In the genomic region with DNA sequence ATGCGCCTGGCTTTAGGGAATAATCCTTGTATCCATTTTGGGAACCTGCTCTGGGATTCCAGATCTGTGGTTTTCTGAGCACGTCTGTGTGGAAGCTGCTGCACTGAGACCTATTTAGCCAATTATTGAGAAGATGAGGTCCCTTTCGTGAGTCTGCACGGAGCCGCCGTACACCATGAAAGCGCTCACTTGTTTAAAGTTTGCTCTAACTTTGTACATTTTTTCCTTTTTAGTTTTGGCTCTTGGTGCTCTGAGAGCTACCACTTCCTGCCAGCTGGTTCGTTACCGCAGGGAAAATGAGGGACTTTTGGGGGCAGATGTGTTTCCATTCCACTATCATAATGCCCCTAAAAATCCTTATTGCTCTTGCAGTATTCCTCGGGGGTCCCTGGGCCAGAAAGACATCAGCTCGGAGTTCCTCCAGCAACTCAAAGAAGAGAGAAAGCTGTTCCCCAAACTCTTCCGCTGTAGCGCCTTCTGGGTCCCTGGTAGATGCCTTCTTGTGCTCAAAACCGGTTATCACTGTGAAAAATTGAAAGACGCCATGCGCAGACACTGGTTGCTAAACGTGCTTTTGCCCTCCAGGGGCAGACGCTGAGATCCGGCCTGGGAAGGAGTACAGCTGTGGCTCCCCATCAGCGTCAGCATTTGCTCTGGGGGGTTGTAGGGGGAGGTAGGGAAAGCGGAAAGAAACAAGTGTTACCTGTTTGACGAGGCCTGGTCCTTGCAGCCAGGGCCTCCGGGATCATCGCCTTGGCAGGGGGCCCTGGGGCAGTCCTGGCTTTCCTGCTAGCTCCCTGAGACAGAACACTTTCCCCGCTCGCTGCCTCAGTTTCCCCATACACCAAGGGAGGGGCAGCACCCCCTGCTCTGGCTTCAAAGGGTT, we compare ENCODE assay signal across 9 cellular contexts.
DNase-seq lines count a peak whose midpoint lies in the region; ATAC-seq, FAIRE-seq and TF ChIP-seq lines count a peak whose summit lies in the region.
"Had no signal": no experiment of that assay in that cellular context is flagged by ENCODE, and none has a peak within 500 bp of the region (broad histone marks: within the 10 kb centered on the region; RNA-seq: fewer than 3 reads in every experiment).

No MANE protein-coding gene starts in this region.

- H4K20me1 ChIP-seq in DND-41 (ENCODE audit: insufficient read depth, low read length): 0 out of 2 replicates have a peak, but pooled peaks cover 3% of the 10 kb centered on the region
- H4K20me1 ChIP-seq in GM12878 (ENCODE audit: control insufficient read depth, insufficient read depth): no peaks in the 10 kb centered on the region
- H4K20me1 ChIP-seq in osteoblast (ENCODE audit: insufficient read depth, low read length): peaks cover 40% of the 10 kb centered on the region

- TSS peak; percentile 80 for BruUV-seq in GM12878 (replicated peaks; lab: Mats Ljungman, UMichigan)

- H3K36me3 ChIP-seq in DND-41 (ENCODE audit: insufficient read depth, low read length): no peaks in the 10 kb centered on the region
- H3K36me3 ChIP-seq in GM12878 (ENCODE audit: control insufficient read depth in 2 of 2, insufficient read depth in 2 of 2, low read length in 1 of 2): peaks cover 0 to 2% of the 10 kb centered on the region in 2 experiments; a peak in 1 of 4 replicates
- no peaks in the 10 kb centered on the region for H3K36me3 ChIP-seq in osteoblast (ENCODE audit: insufficient read depth, low read length)

- H3K4me1 Mint-ChIP-seq in IgD-negative memory B cell (peaks cover 20 to 28% (median 20%) of the 10 kb centered on the region in 3 donors), CD14-positive monocyte (peaks cover 13% of the 10 kb centered on the region)

- peak overlapping the region; percentile 45 for H3K9ac ChIP-seq in DND-41 (ENCODE audit: low read depth, low read length)
- peak overlapping the region; percentile 92 for H3K9ac ChIP-seq in GM12878 (ENCODE audit: control insufficient read depth, insufficient read depth, low read length)
- H3K9ac ChIP-seq: parathyroid adenoma had no signal

- H3K9me3 ChIP-seq in DND-41 (ENCODE audit: insufficient read depth, low read length, severe bottlenecking): no peaks in the 10 kb centered on the region
- H3K9me3 ChIP-seq in GM12878 (replicated peaks; ENCODE audit: control insufficient read depth, insufficient read depth, low read length): no peaks in the 10 kb centered on the region; the same call in 2 of the 3 replicates
- H3K9me3 ChIP-seq in osteoblast (ENCODE audit: low read depth, low read length): no peaks in the 10 kb centered on the region

- 5% methylated on average over 26 of the region's 26 CpGs for WGBS in GM12878 (ENCODE audit: insufficient coverage, insufficient replicate concordance, low lambda C conversion rate, missing lambda C conversion rate)

- TF ChIP-seq RAD21 in GM12878 (IDR thresholded peaks at IDR 0.05; ENCODE audit: insufficient read depth, low read depth, low read length): no peak

- H3K79me2 ChIP-seq in DND-41 (ENCODE audit: insufficient read depth, low read length): peaks cover 3% of the 10 kb centered on the region; the same call in 1 of the 2 replicates
- peaks cover 97% of the 10 kb centered on the region for H3K79me2 ChIP-seq in GM12878 (ENCODE audit: control insufficient read depth, insufficient read depth, low read length)
- H3K79me2 ChIP-seq in osteoblast (ENCODE audit: insufficient read depth, low read length): peaks cover 93% of the 10 kb centered on the region
- H3K79me2 ChIP-seq: parathyroid adenoma had no signal

- H2AFZ ChIP-seq in DND-41 (ENCODE audit: low read depth, low read length) (peak overlapping the region; percentile 57), GM12878 (ENCODE audit: control insufficient read depth, low read depth, low read length) (no peak overlapping the region), osteoblast (ENCODE audit: low read length) (peak overlapping the region; percentile 65)
- H2AFZ ChIP-seq: parathyroid adenoma had no signal

- peak overlapping the region; percentile 78 for H3K4me2 ChIP-seq in DND-41 (ENCODE audit: insufficient read depth, low read length)
- H3K4me2 ChIP-seq in GM12878 (ENCODE audit: control insufficient read depth, insufficient read depth): peak overlapping the region; percentile 89
- H3K4me2 ChIP-seq in osteoblast (ENCODE audit: insufficient read depth, low read length): peak overlapping the region; percentile 68

- H3K4me3 ChIP-seq in DND-41 (ENCODE audit: low read depth in 1 of 2, low read length in 2 of 2) (peak overlapping the region in 1 of 2 experiments; percentile 54; a peak in 2 of 4 replicates), GM12878 (peak overlapping the region; percentile 91), osteoblast (ENCODE audit: insufficient read depth, low read length) (peak overlapping the region; percentile 34)

- POLR2A ChIA-PET in GM12878 (lab: Charles Lee): interaction anchor here (0.8 to 2.5 kb wide), 8 partner anchors 8 to 321 kb away, joined by 3 to 14 read pairs (median 4); a partner anchor contains a TSS

- no peaks in the 10 kb centered on the region for H3K27me3 Mint-ChIP-seq in IgD-negative memory B cell
- H3K27me3 Mint-ChIP-seq in CD14-positive monocyte (ENCODE audit: low read depth in 3 of 3): peaks cover 32 to 58% (median 50%) of the 10 kb centered on the region in 3 donors

- TF ChIP-seq CTCF in DND-41 (IDR thresholded peaks at IDR 0.05; ENCODE audit: borderline replicate concordance, extremely low read depth, low read length, poor library complexity, severe bottlenecking) (peak; percentile 69), GM12878 (IDR thresholded peaks at IDR 0.05 in 2 of 3, conservative IDR thresholded peaks at IDR 0.05 in 1 of 3; ENCODE audit: control insufficient read depth in 2 of 3, extremely low read depth in 1 of 3, insufficient read depth in 1 of 3, low read depth in 3 of 3, low read length in 3 of 3) (peak; percentile 11 to 45 (median 18); a peak in 3 of 6 replicates), osteoblast (IDR thresholded peaks at IDR 0.05; ENCODE audit: extremely low read depth, low read depth, low read length) (peak; percentile 30), CD14-positive monocyte (IDR thresholded peaks at IDR 0.05) (no peak)

- SMC1A ChIA-PET in GM12878 (lab: Charles Lee; ENCODE audit: uncharacterized antibody, unreplicated experiment): interaction anchor here (0.8 to 10.7 kb wide), 12 partner anchors 10 to 386 kb away, joined by 3 to 95 read pairs (median 4); no protein-coding TSS in a partner anchor

- H3K4me1 ChIP-seq in DND-41 (ENCODE audit: insufficient read depth, low read length): peaks cover 55% of the 10 kb centered on the region
- H3K4me1 ChIP-seq in GM12878 (ENCODE audit: control insufficient read depth, insufficient read depth, low read length): peaks cover 46% of the 10 kb centered on the region
- H3K4me1 ChIP-seq in osteoblast (ENCODE audit: insufficient read depth, low read length): peaks cover 63% of the 10 kb centered on the region
- H3K4me1 ChIP-seq: parathyroid adenoma had no signal

- ATAC-seq in DND-41 (ENCODE audit: insufficient read depth, low read depth): peak; percentile 77
- peak; percentile 55 for ATAC-seq in GM12878
- no peak for ATAC-seq in HG03175 (IDR thresholded peaks at IDR 0.05; ENCODE audit: unreplicated experiment)

- no peak for FAIRE-seq in GM12878 (lab: Jason Lieb, UNC)

- peak; percentile 79 for DNase-seq in DND-41
- DNase-seq in GM12878 (ENCODE audit: low read depth, low spot score): no peak
- DNase-seq in osteoblast (ENCODE audit: insufficient read length, low spot score, missing footprints): peak; percentile 75
- no peak for DNase-seq in NCI-H524 treated with DMSO at 0.1 percent for 48 hours (lab: John Stamatoyannopoulos, UW)
- no peak for DNase-seq in Ammon's horn (ENCODE audit: low spot score)
- no peak for DNase-seq in CD14-positive monocyte (ENCODE audit: low spot score)

- no peak; a peak in 1 of 4 replicates for TF ChIP-seq EP300 in GM12878 (IDR thresholded peaks at IDR 0.05; ENCODE audit: borderline replicate concordance in 1 of 2, control insufficient read depth in 1 of 2, low read depth in 2 of 2, low read length in 2 of 2)

- H3K27ac Mint-ChIP-seq in IgD-negative memory B cell (peak overlapping the region in 2 of 3 donors; percentile 20 to 49), CD14-positive monocyte (peak overlapping the region in 1 of 7 donors; percentile 33)

- CTCF ChIA-PET in GM12878 (lab: Yijun Ruan, JAX): interaction anchor here (0.6 to 8.9 kb wide), 10 partner anchors 8 to 386 kb away, joined by 3 to 49 read pairs (median 10); no protein-coding TSS in a partner anchor

- H3K36me3 Mint-ChIP-seq in IgD-negative memory B cell: no peaks in the 10 kb centered on the region
- no peaks in the 10 kb centered on the region for H3K36me3 Mint-ChIP-seq in CD14-positive monocyte

- H3K9me3 Mint-ChIP-seq in IgD-negative memory B cell (no peaks in the 10 kb centered on the region), CD14-positive monocyte (peaks cover 0 to 1% (median 0%) of the 10 kb centered on the region in 7 donors)

- in situ Hi-C loops in GM12878 (cut with MboI): loop anchor here (5.0 kb wide), 1 partner anchor 98 kb away; no protein-coding TSS in a partner anchor

- peak overlapping the region; percentile 52 to 91 (median 74) for H3K4me3 Mint-ChIP-seq in IgD-negative memory B cell
- peak overlapping the region in 1 of 2 donors; percentile 56 for H3K4me3 Mint-ChIP-seq in CD14-positive monocyte

- peak overlapping the region; percentile 80 for H3K27ac ChIP-seq in DND-41 (ENCODE audit: low read length)
- H3K27ac ChIP-seq in GM12878 (ENCODE audit: control insufficient read depth, insufficient read depth): peak overlapping the region; percentile 92
- peak overlapping the region; percentile 88 for H3K27ac ChIP-seq in osteoblast (ENCODE audit: low read depth, low read length)
- H3K27ac ChIP-seq: parathyroid adenoma had no signal

- TF ChIP-seq POLR2A in GM12878 (IDR thresholded peaks at IDR 0.05; ENCODE audit: low read depth, low read length): no peak

- intact Hi-C loops in GM12878 (cut with micrococcal nuclease; ENCODE audit: unreplicated experiment) (loop anchor here (2.0 to 10.0 kb wide), 2 partner anchors 194 to 296 kb away; no protein-coding TSS in a partner anchor), CD14-positive monocyte (cut with micrococcal nuclease) (no loop called here)

- H3K27me3 ChIP-seq in DND-41 (ENCODE audit: insufficient read depth, low read length, poor library complexity): no peaks in the 10 kb centered on the region
- no peaks in the 10 kb centered on the region for H3K27me3 ChIP-seq in GM12878 (replicated peaks in 1 of 2; ENCODE audit: control insufficient read depth in 2 of 2, insufficient read depth in 2 of 2, low read length in 1 of 2)
- no peaks in the 10 kb centered on the region for H3K27me3 ChIP-seq in osteoblast (ENCODE audit: insufficient read depth, low read length)

- RAD21 ChIA-PET in GM12878 (lab: Charles Lee; ENCODE audit: unreplicated experiment): interaction anchor here (0.6 to 8.9 kb wide), 11 partner anchors 8 to 349 kb away, joined by 3 to 75 read pairs (median 6); no protein-coding TSS in a partner anchor

TF ChIP-seq in GM12878, 131 proteins besides CTCF, POLR2A, EP300 and RAD21 (continues in another document):
- TF ChIP-seq MEF2B (IDR thresholded peaks at IDR 0.05; ENCODE audit: partially characterized antibody, poor library complexity, severe bottlenecking) (peak; percentile 73), ZNF622 (IDR thresholded peaks at IDR 0.05) (no peak), IKZF1 (conservative IDR thresholded peaks at IDR 0.05) (peak; percentile 69), YBX1 (IDR thresholded peaks at IDR 0.05) (no peak), JUNB (IDR thresholded peaks at IDR 0.05) (no peak)

Comparison
In these comparisons a context has a peak if more than half of its experiments do, and no peak if none do; other contexts are left out.
1. DNase-seq: peak in DND-41 (single experiment) and osteoblast (single experiment); none in GM12878 (single experiment), NCI-H524 treated with DMSO at 0.1 percent for 48 hours (single experiment), Ammon's horn (single experiment) and CD14-positive monocyte (single experiment).
2. Peak in every context shown above with its lines, with median percentiles within 50 percentile points of each other: H3K27ac ChIP-seq and H3K4me2 ChIP-seq.